ENCODE assay signal across 14 cellular contexts in genomic region chr7:135236727-135237126, GRCh38. TPM values are rescaled to one million over a fixed set of nuclear protein-coding genes. Genes with fewer than 3 reads are reported as not detected.
DNase-seq lines count a peak whose midpoint lies in the region; ATAC-seq and TF ChIP-seq lines count a peak whose summit lies in the region.
"Had no signal": no experiment of that assay in that cellular context is flagged by ENCODE, and none has a peak within 500 bp of the region (broad histone marks: within the 10 kb centered on the region; RNA-seq: fewer than 3 reads in every experiment).

No MANE protein-coding gene starts in this region.

- no peak overlapping the region for H3K4me3 Mint-ChIP-seq in stimulated activated effector memory CD8-positive, alpha-beta T cell treated with anti-CD3 and anti-CD28 coated beads, Interleukin-12 subunit alpha, Interleukin-12 subunit beta, amount 100 ng/mL, for 72 hours
- H3K4me3 Mint-ChIP-seq: activated CD8-positive, alpha-beta memory T cell treated with anti-CD3 and anti-CD28 coated beads, Interleukin-2, amount 10 ng/mL, durations not matched to agents 7 days and 5 days; naive thymus-derived CD4-positive, alpha-beta T cell had no signal

- no peaks in the 10 kb centered on the region for H3K27me3 ChIP-seq in A673 (replicated peaks; ENCODE audit: insufficient read depth, low read depth, low read length, poor library complexity)
- no peaks in the 10 kb centered on the region for H3K27me3 ChIP-seq in heart right ventricle

- intact Hi-C loops in A673 (cut with micrococcal nuclease; ENCODE audit: unreplicated experiment), result no loop called here
- intact Hi-C loops in heart right ventricle (cut with DNase I), result no loop called here

- POLR2A ChIA-PET in A673 (lab: Charles Lee; ENCODE audit: low non-redundant PET) (no interaction called here), HEK293T (lab: Yijun Ruan, JAX) (interaction anchor here (1.0 kb wide), 1 partner anchor 66 kb away, joined by 3 read pairs; the partner anchor contains the start of gene CYREN)

- no peaks in the 10 kb centered on the region for H3K9me3 Mint-ChIP-seq in stimulated activated effector memory CD8-positive, alpha-beta T cell treated with anti-CD3 and anti-CD28 coated beads, Interleukin-12 subunit alpha, Interleukin-12 subunit beta, amount 100 ng/mL, for 72 hours

- H3K4me1 Mint-ChIP-seq in stimulated activated effector memory CD8-positive, alpha-beta T cell treated with anti-CD3 and anti-CD28 coated beads, Interleukin-12 subunit alpha, Interleukin-12 subunit beta, amount 100 ng/mL, for 72 hours, result no peaks in the 10 kb centered on the region

- DNase-seq in activated T-cell treated with anti-CD3 and anti-CD28 coated beads, Interleukin-2, amount 50 U/mL, for 48 hours, result peak; percentile 7 to 13
- no peak for DNase-seq in activated T-cell treated with anti-CD3 and anti-CD28 coated beads for 4 hours
- DNase-seq in Jurkat, Clone E6-1 (ENCODE audit: low read depth, low spot score), result peak; percentile 32
- peak in 1 of 2 donors; percentile 43 for DNase-seq in stimulated activated effector memory CD8-positive, alpha-beta T cell treated with anti-CD3 and anti-CD28 coated beads, Interleukin-12 subunit alpha, Interleukin-12 subunit beta, amount 100 ng/mL, for 72 hours (ENCODE audit: low spot score in 2 of 2)
- DNase-seq in A673 (ENCODE audit: low spot score), result no peak
- DNase-seq in HEK293T (ENCODE audit: extremely low spot score), result no peak
- no peak for DNase-seq in heart right ventricle
- DNase-seq: activated CD8-positive, alpha-beta memory T cell treated with anti-CD3 and anti-CD28 coated beads, Interleukin-2, amount 10 ng/mL, durations not matched to agents 7 days and 5 days; naive thymus-derived CD4-positive, alpha-beta T cell; RPMI8226 had no signal

- CTCF ChIA-PET in A673 (lab: Charles Lee), result interaction anchor here (0.7 kb wide), 1 partner anchor 632 kb away, joined by 3 read pairs; no protein-coding TSS in a partner anchor
- CTCF ChIA-PET in HEK293T (lab: Yijun Ruan, JAX), result no interaction called here

- H3K4me1 ChIP-seq in A673 (ENCODE audit: insufficient read depth, low read length, poor library complexity, severe bottlenecking) (no peaks in the 10 kb centered on the region), heart right ventricle (no peaks in the 10 kb centered on the region)

- 79 to 91% methylated on average over 2 of the region's 2 CpGs for WGBS in heart right ventricle, 2 donors

- no peak overlapping the region for H3K27ac Mint-ChIP-seq in stimulated activated effector memory CD8-positive, alpha-beta T cell treated with anti-CD3 and anti-CD28 coated beads, Interleukin-12 subunit alpha, Interleukin-12 subunit beta, amount 100 ng/mL, for 72 hours
- H3K27ac Mint-ChIP-seq: activated CD8-positive, alpha-beta memory T cell treated with anti-CD3 and anti-CD28 coated beads, Interleukin-2, amount 10 ng/mL, durations not matched to agents 7 days and 5 days had no signal

- no peaks in the 10 kb centered on the region for H3K36me3 Mint-ChIP-seq in stimulated activated effector memory CD8-positive, alpha-beta T cell treated with anti-CD3 and anti-CD28 coated beads, Interleukin-12 subunit alpha, Interleukin-12 subunit beta, amount 100 ng/mL, for 72 hours
- H3K36me3 Mint-ChIP-seq: activated CD8-positive, alpha-beta memory T cell treated with anti-CD3 and anti-CD28 coated beads, Interleukin-2, amount 10 ng/mL, durations not matched to agents 7 days and 5 days; naive thymus-derived CD4-positive, alpha-beta T cell had no signal

- TF ChIP-seq CTCF in A673 (conservative IDR thresholded peaks at IDR 0.05; ENCODE audit: low read depth, low read length) (no peak), heart right ventricle (IDR thresholded peaks at IDR 0.05) (no peak)

- no peak overlapping the region for H3K4me3 ChIP-seq in Jurkat, Clone E6-1 (ENCODE audit: low read length)
- no peak overlapping the region for H3K4me3 ChIP-seq in A673 (ENCODE audit: low read depth, low read length, poor library complexity, severe bottlenecking)
- H3K4me3 ChIP-seq in heart right ventricle, result no peak overlapping the region

- no TSS peak for BruUV-seq in A673 (replicated peaks; lab: Mats Ljungman, UMichigan)

- H3K9me3 ChIP-seq in A673 (ENCODE audit: low read depth, low read length, poor library complexity, severe bottlenecking), result no peaks in the 10 kb centered on the region
- no peaks in the 10 kb centered on the region for H3K9me3 ChIP-seq in heart right ventricle

- H3K36me3 ChIP-seq in A673 (ENCODE audit: insufficient read depth, low read length, poor library complexity, severe bottlenecking) (no peaks in the 10 kb centered on the region), heart right ventricle (no peaks in the 10 kb centered on the region)

- ATAC-seq in HG02678 (IDR thresholded peaks at IDR 0.05; ENCODE audit: unreplicated experiment), result peak; percentile 72
- peak; percentile 22 for ATAC-seq in stimulated activated effector memory CD8-positive, alpha-beta T cell treated with anti-CD3 and anti-CD28 coated beads, Interleukin-12 subunit alpha, Interleukin-12 subunit beta, amount 100 ng/mL, for 72 hours
- ATAC-seq in heart right ventricle, result no peak
- ATAC-seq: activated CD8-positive, alpha-beta memory T cell treated with anti-CD3 and anti-CD28 coated beads, Interleukin-2, amount 10 ng/mL, durations not matched to agents 7 days and 5 days; naive thymus-derived CD4-positive, alpha-beta T cell had no signal

- H3K27ac ChIP-seq in A673 (ENCODE audit: low read depth, low read length, poor library complexity, severe bottlenecking), result no peak overlapping the region
- H3K27ac ChIP-seq in heart right ventricle, result no peak overlapping the region

TF ChIP-seq in HEK293T, 16 proteins besides CTCF, POLR2A, EP300 and RAD21:
- TF ChIP-seq SP1 (IDR thresholded peaks at IDR 0.05) (no peak), LEF1 (IDR thresholded peaks at IDR 0.05; ENCODE audit: borderline replicate concordance) (no peak), CTBP1 (IDR thresholded peaks at IDR 0.05; ENCODE audit: borderline replicate concordance) (no peak)

RNA-seq across cellular contexts. Expression of gene STRA8, which starts 3.1 kb away (rescaled TPM):
- polyA plus RNA-seq in Jurkat, Clone E6-1 (2012; ENCODE audit: insufficient read depth, insufficient read length), result not detected
- total RNA-seq in A673 (2021) (not detected in 2 replicates), heart right ventricle (not detected)
- not detected for polyA plus RNA-seq in heart right ventricle
- total RNA-seq: activated CD8-positive, alpha-beta memory T cell treated with anti-CD3 and anti-CD28 coated beads, Interleukin-2, amount 10 ng/mL, durations not matched to agents 7 days and 5 days; chondrocyte; glomerular endothelial cell; naive thymus-derived CD4-positive, alpha-beta T cell; urinary bladder had no signal
- polyA plus RNA-seq: naive thymus-derived CD4-positive, alpha-beta T cell; urinary bladder had no signal

RNA-seq across cellular contexts. Expression of gene WDR91, which starts 25.4 kb away (rescaled TPM):
- 16.3 TPM for polyA plus RNA-seq in Jurkat, Clone E6-1 (2012; ENCODE audit: insufficient read depth, insufficient read length)
- total RNA-seq in A673 (2021) (7.0 and 9.8 TPM in 2 replicates), heart right ventricle (10 to 100 TPM in 1 of 10 donors, 1 to 10 TPM in 9; 3.0 to 10.4 (median 5.9) TPM)
- 1 to 10 TPM; 3.7 to 8.6 TPM for polyA plus RNA-seq in heart right ventricle

Comparison
In these comparisons a context has a peak if more than half of its experiments do, and no peak if none do; other contexts are left out.
1. DNase-seq: peak in activated T-cell treated with anti-CD3 and anti-CD28 coated beads, Interleukin-2, amount 50 U/mL, for 48 hours (2 of 2) and Jurkat, Clone E6-1 (single experiment); none in activated T-cell treated with anti-CD3 and anti-CD28 coated beads for 4 hours (single experiment), A673 (single experiment), HEK293T (single experiment) and heart right ventricle (0 of 2).
2. ATAC-seq: peak in HG02678 (single experiment) and stimulated activated effector memory CD8-positive, alpha-beta T cell treated with anti-CD3 and anti-CD28 coated beads, Interleukin-12 subunit alpha, Interleukin-12 subunit beta, amount 100 ng/mL, for 72 hours (single experiment); none in heart right ventricle (0 of 8).